In genomic region chr12:3560295-3560620, GRCh38 we compare ENCODE assay signal across 22 cellular contexts.
"Had no signal": no experiment of that assay in that cellular context is flagged by ENCODE, and none has a peak within 500 bp of the region (broad histone marks: within the 10 kb centered on the region; RNA-seq: fewer than 3 reads in every experiment).

No MANE protein-coding gene starts in this region.

- H3K9me3 ChIP-seq: esophagus squamous epithelium, gastroesophageal sphincter, psoas muscle, sigmoid colon, testis, tibial nerve, upper lobe of right lung, vagina had no signal

- H3K4me3 ChIP-seq: esophagus squamous epithelium, gastroesophageal sphincter, hepatocyte, lung, psoas muscle, sigmoid colon, skin epidermis, testis, tibial nerve, upper lobe of right lung, vagina had no signal

- DNase-seq: effector memory CD8-positive, alpha-beta T cell; esophagus squamous epithelium; foreskin fibroblast; glutamatergic neuron; left colon; left ventricle myocardium superior; mesenchymal stem cell; naive B cell; psoas muscle; sigmoid colon; stimulated activated CD4-positive, alpha-beta T cell treated with anti-CD3 and anti-CD28 coated beads, Interleukin-2, amount 100 ng/mL, for 24 hours; stimulated activated CD4-positive, alpha-beta T cell treated with anti-CD3 and anti-CD28 coated beads, Interleukin-4, amount 100 ng/mL, for 4 hours; stimulated activated naive B cell treated with anti-CD40 and anti-IgM and Interleukin-4, amounts not matched to agents 10 μg/mL and 1 μg/mL and 100 μg/mL, for 72 hours; stimulated activated naive CD8-positive, alpha-beta T cell treated with anti-CD3 and anti-CD28 coated beads, Interleukin-15, amount 100 ng/mL, for 72 hours; testis; upper lobe of right lung had no signal

- H3K79me2 ChIP-seq: hepatocyte had no signal

- H3K36me3 ChIP-seq: esophagus squamous epithelium, gastroesophageal sphincter, sigmoid colon, tibial nerve, upper lobe of right lung, vagina had no signal

- H3K27ac ChIP-seq: esophagus squamous epithelium, gastroesophageal sphincter, hepatocyte, psoas muscle, sigmoid colon, skin epidermis, testis, tibial nerve, upper lobe of right lung, vagina had no signal

- ATAC-seq: effector memory CD8-positive, alpha-beta T cell; gastroesophageal sphincter; left colon; left ventricle myocardium superior; psoas muscle; stimulated activated naive B cell treated with anti-CD40 and anti-IgM and Interleukin-4, amounts not matched to agents 10 μg/mL and 1 μg/mL and 100 μg/mL, for 72 hours; stimulated activated naive CD8-positive, alpha-beta T cell treated with anti-CD3 and anti-CD28 coated beads, Interleukin-15, amount 100 ng/mL, for 72 hours; upper lobe of right lung had no signal

- H3K4me1 ChIP-seq: esophagus squamous epithelium, psoas muscle, sigmoid colon, testis, tibial nerve, upper lobe of right lung, vagina had no signal

- H3K27me3 ChIP-seq: testis, vagina had no signal

- H3K4me2 ChIP-seq: hepatocyte had no signal
